In genomic region chr2:78979380-78980238, GRCh38 we compare ENCODE assay signal across 8 cellular contexts. TPM values are rescaled to one million over a fixed set of nuclear protein-coding genes. Genes with fewer than 3 reads are reported as not detected.
DNase-seq lines count a peak whose midpoint lies in the region; ATAC-seq and TF ChIP-seq lines count a peak whose summit lies in the region.

No MANE protein-coding gene starts in this region.

- no peak overlapping the region for H3K23ac ChIP-seq in trophoblast cell (ENCODE audit: low read length)

- H4K91ac ChIP-seq in trophoblast cell (ENCODE audit: low read depth, low read length), result peak overlapping the region; percentile 37

- H2BK120ac ChIP-seq in trophoblast cell (ENCODE audit: insufficient read depth, low read length, poor library complexity), result peak overlapping the region; percentile 33

- H3K14ac ChIP-seq in trophoblast cell (ENCODE audit: low read length), result no peak overlapping the region

- H3K4me1 ChIP-seq in OCI-LY1 (ENCODE audit: insufficient read depth, low read length, severe bottlenecking) (no peaks in the 10 kb centered on the region), trophoblast cell (ENCODE audit: control insufficient read depth in 1 of 2, insufficient read depth in 2 of 2, low read length in 2 of 2) (peaks cover 0 to 4% of the 10 kb centered on the region in 2 experiments)

- no peaks in the 10 kb centered on the region for H3K79me2 ChIP-seq in OCI-LY1 (ENCODE audit: insufficient read depth, low read length)
- no peaks in the 10 kb centered on the region for H3K79me2 ChIP-seq in trophoblast cell (ENCODE audit: control insufficient read depth, insufficient read depth, low read length, poor library complexity)

- H3K18ac ChIP-seq in trophoblast cell (ENCODE audit: low read length), result no peak overlapping the region

- H2AFZ ChIP-seq in OCI-LY1 (ENCODE audit: low read length), result no peak overlapping the region
- no peak overlapping the region for H2AFZ ChIP-seq in trophoblast cell (ENCODE audit: insufficient read depth, low read length, poor library complexity)

- no peaks in the 10 kb centered on the region for H4K20me1 ChIP-seq in OCI-LY1 (ENCODE audit: insufficient read depth, low read length)

- H2AK5ac ChIP-seq in trophoblast cell (ENCODE audit: low read length), result no peak overlapping the region

- H3K27me3 ChIP-seq in OCI-LY1 (ENCODE audit: insufficient read depth, low read length) (no peaks in the 10 kb centered on the region), trophoblast cell (ENCODE audit: insufficient read depth, low read length) (no peaks in the 10 kb centered on the region)

- H3K9ac ChIP-seq in OCI-LY1 (ENCODE audit: low read length), result no peak overlapping the region
- no peak overlapping the region for H3K9ac ChIP-seq in trophoblast cell (ENCODE audit: low read length)

- no peaks in the 10 kb centered on the region for H3F3A ChIP-seq in OCI-LY1 (ENCODE audit: insufficient read depth, low read length)

- H3K9me3 ChIP-seq in OCI-LY1 (ENCODE audit: low read length) (no peaks in the 10 kb centered on the region), trophoblast cell (ENCODE audit: insufficient read depth, low read depth, low read length) (no peaks in the 10 kb centered on the region)

- H3K36me3 ChIP-seq in OCI-LY1 (ENCODE audit: insufficient read depth, low read length) (no peaks in the 10 kb centered on the region), trophoblast cell (ENCODE audit: control insufficient read depth in 1 of 2, insufficient read depth in 2 of 2, low read length in 2 of 2) (no peaks in the 10 kb centered on the region)

- H4K12ac ChIP-seq in trophoblast cell (ENCODE audit: low read depth, low read length), result peak overlapping the region; percentile 36

- no peaks in the 10 kb centered on the region for H3K9me2 ChIP-seq in OCI-LY1 (ENCODE audit: low read depth, low read length)

- TF ChIP-seq CTCF in GM10266 (IDR thresholded peaks at IDR 0.05; ENCODE audit: control insufficient read depth, insufficient read depth, low read depth, missing control alignments) (peak; percentile 76), OCI-LY1 (IDR thresholded peaks at IDR 0.05; ENCODE audit: low read length) (peak; percentile 75), epithelial cell of esophagus (IDR thresholded peaks at IDR 0.05; ENCODE audit: insufficient read depth, low read depth, low read length, missing control alignments) (peak; percentile 73)

- H2BK12ac ChIP-seq in trophoblast cell (ENCODE audit: low read length), result no peak overlapping the region

- H3K27ac ChIP-seq in OCI-LY1 (ENCODE audit: low read depth, low read length, poor library complexity, severe bottlenecking), result no peak overlapping the region
- H3K27ac ChIP-seq in trophoblast cell (ENCODE audit: low read depth, low read length), result no peak overlapping the region

- no peaks in the 10 kb centered on the region for H3K79me1 ChIP-seq in trophoblast cell (ENCODE audit: low read length)

- WGBS in trophoblast cell (ENCODE audit: extremely low coverage, insufficient coverage, insufficient read length), result no CpG with 5 or more reads among the region's 9 CpGs

- no peak overlapping the region for H4K8ac ChIP-seq in trophoblast cell (ENCODE audit: low read depth, low read length)

- no peak overlapping the region for H3K4ac ChIP-seq in trophoblast cell (ENCODE audit: low read depth, low read length)

- ATAC-seq in HG03442 (IDR thresholded peaks at IDR 0.05; ENCODE audit: unreplicated experiment), result peak; percentile 37

- H3K4me3 ChIP-seq in OCI-LY1 (ENCODE audit: low read depth, low read length, poor library complexity, severe bottlenecking) (no peak overlapping the region), epithelial cell of esophagus (ENCODE audit: low read length) (no peak overlapping the region), trophoblast cell (ENCODE audit: low read depth, low read length) (no peak overlapping the region)

- no peak overlapping the region for H2BK5ac ChIP-seq in trophoblast cell (ENCODE audit: low read depth, low read length, poor library complexity)

- DNase-seq in ACHN, result peak; percentile 60
- peak; percentile 42 for DNase-seq in GM10266 (ENCODE audit: extremely low spot score)
- peak; percentile 18 for DNase-seq in epithelial cell of esophagus (ENCODE audit: low read depth)
- peak; percentile 23 to 70 for DNase-seq in trophoblast cell
- DNase-seq in NCI-H226, result no peak
- no peak for DNase-seq in stimulated activated CD4-positive, alpha-beta T cell treated with anti-CD3 and anti-CD28 coated beads, Interleukin-4, amount 100 ng/mL, for 4 hours

- in situ Hi-C loops in ACHN (cut with HindIII; ENCODE audit: low pct_ligation_motif_present, low pct_unique_long_range_greater_than_20kb, low sequenced_read_pairs), result no loop called here

- H3K4me2 ChIP-seq in OCI-LY1 (ENCODE audit: low read length) (no peak overlapping the region), trophoblast cell (ENCODE audit: low read length) (no peak overlapping the region)

RNA-seq across cellular contexts. Expression of gene REG3G, which starts 45.9 kb away (rescaled TPM):
- not detected in 2 replicates for polyA plus RNA-seq in trophoblast cell (2013)

Comparison
In these comparisons a context has a peak if more than half of its experiments do, and no peak if none do; other contexts are left out.
1. DNase-seq: peak in ACHN (single experiment), GM10266 (single experiment), epithelial cell of esophagus (single experiment) and trophoblast cell (2 of 2); none in NCI-H226 (single experiment) and stimulated activated CD4-positive, alpha-beta T cell treated with anti-CD3 and anti-CD28 coated beads, Interleukin-4, amount 100 ng/mL, for 4 hours (0 of 2).
2. Peak in every context shown above with its lines, with median percentiles within 50 percentile points of each other: CTCF ChIP-seq.